11 cellular contexts compared by ENCODE assay signal in genomic region chr1:107480548-107480947, GRCh38.
DNase-seq lines count a peak whose midpoint lies in the region; ATAC-seq and TF ChIP-seq lines count a peak whose summit lies in the region.
"Had no signal": no experiment of that assay in that cellular context is flagged by ENCODE, and none has a peak within 500 bp of the region (broad histone marks: within the 10 kb centered on the region; RNA-seq: fewer than 3 reads in every experiment).

No MANE protein-coding gene starts in this region.

- H2BK120ac ChIP-seq in trophoblast cell (ENCODE audit: insufficient read depth, low read length, poor library complexity) = no peak overlapping the region

- H3K79me2 ChIP-seq in trophoblast cell (ENCODE audit: control insufficient read depth, insufficient read depth, low read length, poor library complexity) = no peaks in the 10 kb centered on the region

- WGBS in trophoblast cell (ENCODE audit: extremely low coverage, insufficient coverage, insufficient read length) = no CpG with 5 or more reads among the region's 27 CpGs

- H3K27me3 Mint-ChIP-seq in activated CD8-positive, alpha-beta T cell treated with anti-CD3 and anti-CD28 coated beads for 36 hours = peaks cover 17% of the 10 kb centered on the region
- H3K27me3 Mint-ChIP-seq in activated CD8-positive, alpha-beta T cell treated with anti-CD3 and anti-CD28 coated beads, Interleukin-2, amount 10 ng/mL, durations not matched to agents 7 days and 5 days (ENCODE audit: low read depth) = peaks cover 37% of the 10 kb centered on the region
- peaks cover 25% of the 10 kb centered on the region for H3K27me3 Mint-ChIP-seq in activated CD4-positive, alpha-beta memory T cell treated with anti-CD3 and anti-CD28 coated beads, Interleukin-2, amount 10 ng/mL, durations not matched to agents 7 days and 5 days

- no peak overlapping the region for H2BK5ac ChIP-seq in trophoblast cell (ENCODE audit: low read depth, low read length, poor library complexity)

- no peak overlapping the region for H3K4ac ChIP-seq in trophoblast cell (ENCODE audit: low read depth, low read length)

- H2AFZ ChIP-seq in trophoblast cell (ENCODE audit: insufficient read depth, low read length, poor library complexity) = no peak overlapping the region

- no peak overlapping the region for H3K18ac ChIP-seq in trophoblast cell (ENCODE audit: low read length)

- DNase-seq in activated CD8-positive, alpha-beta T cell treated with anti-CD3 and anti-CD28 coated beads for 36 hours = peak; percentile 4
- DNase-seq in activated CD8-positive, alpha-beta T cell treated with anti-CD3 and anti-CD28 coated beads, Interleukin-2, amount 10 ng/mL, durations not matched to agents 7 days and 5 days = no peak
- peak; percentile 58 for DNase-seq in germinal center (ENCODE audit: low spot score)
- DNase-seq in upper lobe of right lung = no peak
- DNase-seq in erythroblast (lab: John Stamatoyannopoulos, UW) = no peak
- DNase-seq in activated CD4-positive, alpha-beta memory T cell treated with anti-CD3 and anti-CD28 coated beads, Interleukin-2, amount 10 ng/mL, durations not matched to agents 7 days and 5 days = no peak
- DNase-seq in trophoblast cell = no peak
- DNase-seq: AML-193, mesendoderm, SHP77 treated with DMSO at 0.1 percent for 48 hours had no signal

- no peak overlapping the region for H3K23ac ChIP-seq in trophoblast cell (ENCODE audit: low read length)

- H3K4me1 Mint-ChIP-seq in activated CD8-positive, alpha-beta T cell treated with anti-CD3 and anti-CD28 coated beads for 36 hours (ENCODE audit: low read depth) = peaks cover 3% of the 10 kb centered on the region
- no peaks in the 10 kb centered on the region for H3K4me1 Mint-ChIP-seq in activated CD8-positive, alpha-beta T cell treated with anti-CD3 and anti-CD28 coated beads, Interleukin-2, amount 10 ng/mL, durations not matched to agents 7 days and 5 days (ENCODE audit: low read depth)
- peaks cover 1% of the 10 kb centered on the region for H3K4me1 Mint-ChIP-seq in activated CD4-positive, alpha-beta memory T cell treated with anti-CD3 and anti-CD28 coated beads, Interleukin-2, amount 10 ng/mL, durations not matched to agents 7 days and 5 days

- no peaks in the 10 kb centered on the region for H3K79me1 ChIP-seq in trophoblast cell (ENCODE audit: low read length)

- no peak for TF ChIP-seq CTCF in activated CD8-positive, alpha-beta T cell treated with anti-CD3 and anti-CD28 coated beads for 36 hours (IDR thresholded peaks at IDR 0.05)
- TF ChIP-seq CTCF in upper lobe of right lung (IDR thresholded peaks at IDR 0.05) = peak; percentile 18

- no peak overlapping the region for H4K8ac ChIP-seq in trophoblast cell (ENCODE audit: low read depth, low read length)

- POLR2A ChIA-PET in activated CD8-positive, alpha-beta T cell treated with anti-CD3 and anti-CD28 coated beads for 36 hours (lab: Charles Lee) = no interaction called here
- POLR2A ChIA-PET in activated CD8-positive, alpha-beta T cell treated with anti-CD3 and anti-CD28 coated beads, Interleukin-2, amount 10 ng/mL, durations not matched to agents 7 days and 5 days (lab: Charles Lee) = no interaction called here
- POLR2A ChIA-PET in activated CD4-positive, alpha-beta memory T cell treated with anti-CD3 and anti-CD28 coated beads, Interleukin-2, amount 10 ng/mL, durations not matched to agents 7 days and 5 days (lab: Charles Lee) = no interaction called here

- peaks cover 14% of the 10 kb centered on the region for H3K27me3 ChIP-seq in upper lobe of right lung
- H3K27me3 ChIP-seq in trophoblast cell (ENCODE audit: insufficient read depth, low read length) = no peaks in the 10 kb centered on the region

- H3K14ac ChIP-seq in trophoblast cell (ENCODE audit: low read length) = no peak overlapping the region

- no peak overlapping the region for H3K4me3 ChIP-seq in upper lobe of right lung
- H3K4me3 ChIP-seq in trophoblast cell (ENCODE audit: low read depth, low read length) = no peak overlapping the region

- H3K4me1 ChIP-seq in upper lobe of right lung = no peaks in the 10 kb centered on the region
- H3K4me1 ChIP-seq in trophoblast cell (ENCODE audit: control insufficient read depth in 1 of 2, insufficient read depth in 2 of 2, low read length in 2 of 2) = no peaks in the 10 kb centered on the region

- H3K27ac Mint-ChIP-seq in activated CD8-positive, alpha-beta T cell treated with anti-CD3 and anti-CD28 coated beads for 36 hours = no peak overlapping the region
- H3K27ac Mint-ChIP-seq in activated CD8-positive, alpha-beta T cell treated with anti-CD3 and anti-CD28 coated beads, Interleukin-2, amount 10 ng/mL, durations not matched to agents 7 days and 5 days = no peak overlapping the region
- no peak overlapping the region for H3K27ac Mint-ChIP-seq in activated CD4-positive, alpha-beta memory T cell treated with anti-CD3 and anti-CD28 coated beads, Interleukin-2, amount 10 ng/mL, durations not matched to agents 7 days and 5 days

- no peak overlapping the region for H3K4me3 Mint-ChIP-seq in activated CD8-positive, alpha-beta T cell treated with anti-CD3 and anti-CD28 coated beads for 36 hours
- H3K4me3 Mint-ChIP-seq in activated CD8-positive, alpha-beta T cell treated with anti-CD3 and anti-CD28 coated beads, Interleukin-2, amount 10 ng/mL, durations not matched to agents 7 days and 5 days = no peak overlapping the region
- no peak overlapping the region for H3K4me3 Mint-ChIP-seq in activated CD4-positive, alpha-beta memory T cell treated with anti-CD3 and anti-CD28 coated beads, Interleukin-2, amount 10 ng/mL, durations not matched to agents 7 days and 5 days

- ATAC-seq in activated CD8-positive, alpha-beta T cell treated with anti-CD3 and anti-CD28 coated beads for 36 hours = peak; percentile 37
- no peak for ATAC-seq in activated CD8-positive, alpha-beta T cell treated with anti-CD3 and anti-CD28 coated beads, Interleukin-2, amount 10 ng/mL, durations not matched to agents 7 days and 5 days
- ATAC-seq in HG03159 (IDR thresholded peaks at IDR 0.05; ENCODE audit: unreplicated experiment) (peak; percentile 69), upper lobe of right lung (peak; percentile 65)

- no peak overlapping the region for H3K9ac ChIP-seq in trophoblast cell (ENCODE audit: low read length)

- H2AK5ac ChIP-seq in trophoblast cell (ENCODE audit: low read length) = no peak overlapping the region

- no peaks in the 10 kb centered on the region for H3K9me3 Mint-ChIP-seq in activated CD8-positive, alpha-beta T cell treated with anti-CD3 and anti-CD28 coated beads for 36 hours
- no peaks in the 10 kb centered on the region for H3K9me3 Mint-ChIP-seq in activated CD8-positive, alpha-beta T cell treated with anti-CD3 and anti-CD28 coated beads, Interleukin-2, amount 10 ng/mL, durations not matched to agents 7 days and 5 days (ENCODE audit: insufficient read depth)
- H3K9me3 Mint-ChIP-seq in activated CD4-positive, alpha-beta memory T cell treated with anti-CD3 and anti-CD28 coated beads, Interleukin-2, amount 10 ng/mL, durations not matched to agents 7 days and 5 days = no peaks in the 10 kb centered on the region

- no peak overlapping the region for H3K4me2 ChIP-seq in trophoblast cell (ENCODE audit: low read length)

- H3K36me3 Mint-ChIP-seq in activated CD8-positive, alpha-beta T cell treated with anti-CD3 and anti-CD28 coated beads for 36 hours (ENCODE audit: low read depth) = no peaks in the 10 kb centered on the region
- no peaks in the 10 kb centered on the region for H3K36me3 Mint-ChIP-seq in activated CD8-positive, alpha-beta T cell treated with anti-CD3 and anti-CD28 coated beads, Interleukin-2, amount 10 ng/mL, durations not matched to agents 7 days and 5 days (ENCODE audit: low read depth)
- no peaks in the 10 kb centered on the region for H3K36me3 Mint-ChIP-seq in activated CD4-positive, alpha-beta memory T cell treated with anti-CD3 and anti-CD28 coated beads, Interleukin-2, amount 10 ng/mL, durations not matched to agents 7 days and 5 days (ENCODE audit: low read depth)

- H4K91ac ChIP-seq in trophoblast cell (ENCODE audit: low read depth, low read length) = no peak overlapping the region

- H3K27ac ChIP-seq in upper lobe of right lung (no peak overlapping the region), trophoblast cell (ENCODE audit: low read depth, low read length) (no peak overlapping the region)

- intact Hi-C loops in activated CD8-positive, alpha-beta T cell treated with anti-CD3 and anti-CD28 coated beads for 36 hours (cut with micrococcal nuclease) = no loop called here
- intact Hi-C loops in upper lobe of right lung (cut with DNase I) = no loop called here

- H2BK12ac ChIP-seq in trophoblast cell (ENCODE audit: low read length) = no peak overlapping the region

- no peak for TF ChIP-seq POLR2A in erythroblast (IDR thresholded peaks at IDR 0.05; ENCODE audit: low read length)

- H3K9me3 ChIP-seq in upper lobe of right lung (no peaks in the 10 kb centered on the region), trophoblast cell (ENCODE audit: insufficient read depth, low read depth, low read length) (no peaks in the 10 kb centered on the region)

- no peaks in the 10 kb centered on the region for H3K36me3 ChIP-seq in upper lobe of right lung
- H3K36me3 ChIP-seq in trophoblast cell (ENCODE audit: control insufficient read depth in 1 of 2, insufficient read depth in 2 of 2, low read length in 2 of 2) = no peaks in the 10 kb centered on the region

- no peak overlapping the region for H4K12ac ChIP-seq in trophoblast cell (ENCODE audit: low read depth, low read length)

- CTCF ChIA-PET in activated CD8-positive, alpha-beta T cell treated with anti-CD3 and anti-CD28 coated beads for 36 hours (lab: Charles Lee) = no interaction called here
- CTCF ChIA-PET in activated CD8-positive, alpha-beta T cell treated with anti-CD3 and anti-CD28 coated beads, Interleukin-2, amount 10 ng/mL, durations not matched to agents 7 days and 5 days (lab: Charles Lee) = no interaction called here
- CTCF ChIA-PET in activated CD4-positive, alpha-beta memory T cell treated with anti-CD3 and anti-CD28 coated beads, Interleukin-2, amount 10 ng/mL, durations not matched to agents 7 days and 5 days (lab: Charles Lee) = no interaction called here

Comparison
In these comparisons a context has a peak if more than half of its experiments do, and no peak if none do; other contexts are left out.
1. DNase-seq: peak in activated CD8-positive, alpha-beta T cell treated with anti-CD3 and anti-CD28 coated beads for 36 hours (single experiment) and germinal center (single experiment); none in activated CD8-positive, alpha-beta T cell treated with anti-CD3 and anti-CD28 coated beads, Interleukin-2, amount 10 ng/mL, durations not matched to agents 7 days and 5 days (single experiment), upper lobe of right lung (single experiment), erythroblast (0 of 2), activated CD4-positive, alpha-beta memory T cell treated with anti-CD3 and anti-CD28 coated beads, Interleukin-2, amount 10 ng/mL, durations not matched to agents 7 days and 5 days (single experiment) and trophoblast cell (0 of 2).